14 cellular contexts compared by ENCODE assay signal in genomic region chr16:4659363-4660353, GRCh38. TPM values are rescaled to one million over a fixed set of nuclear protein-coding genes. Genes with fewer than 3 reads are reported as not detected.
DNase-seq lines count a peak whose midpoint lies in the region; ATAC-seq, FAIRE-seq and TF ChIP-seq lines count a peak whose summit lies in the region.
"Had no signal": no experiment of that assay in that cellular context is flagged by ENCODE, and none has a peak within 500 bp of the region (broad histone marks: within the 10 kb centered on the region; RNA-seq: fewer than 3 reads in every experiment).

No MANE protein-coding gene starts in this region.

- H3K27me3 ChIP-seq in smooth muscle cell (ENCODE audit: low read depth), result no peaks in the 10 kb centered on the region
- H3K27me3 ChIP-seq in esophagus muscularis mucosa, result no peaks in the 10 kb centered on the region

- TF ChIP-seq EP300 in esophagus muscularis mucosa (IDR thresholded peaks at IDR 0.05), result no peak

- peaks cover 82% of the 10 kb centered on the region for H4K20me1 ChIP-seq in smooth muscle cell (ENCODE audit: low read depth)

- no peaks in the 10 kb centered on the region for H3K9me3 ChIP-seq in smooth muscle cell (replicated peaks; ENCODE audit: low read depth)
- no peaks in the 10 kb centered on the region for H3K9me3 ChIP-seq in esophagus muscularis mucosa
- H3K9me3 ChIP-seq: A549 had no signal

- CTCF ChIA-PET in activated CD4-positive, alpha-beta T cell treated with anti-CD3 and anti-CD28 coated beads, Interleukin-2, amount 10 ng/mL, durations not matched to agents 7 days and 5 days (lab: Charles Lee), result interaction anchor here (0.9 to 3.2 kb wide), 4 partner anchors 9 to 36 kb away, joined by 4 to 18 read pairs (median 8); partner anchors contain the start of gene MGRN1
- CTCF ChIA-PET in T-cell (lab: Charles Lee), result interaction anchor here in 1 of 2 donors (1.3 kb wide), 1 partner anchor 35 kb away, joined by 4 read pairs; the partner anchor contains the start of gene MGRN1

- no peak for FAIRE-seq in frontal cortex (lab: Jason Lieb, UNC)
- FAIRE-seq: A549, D721Med had no signal

- DNase-seq in activated CD4-positive, alpha-beta T cell treated with anti-CD3 and anti-CD28 coated beads, Interleukin-2, amount 10 ng/mL, durations not matched to agents 7 days and 5 days, result no peak
- DNase-seq in activated CD4-positive, alpha-beta T cell treated with anti-CD3 and anti-CD28 coated beads, Interleukin-2, amount 50 U/mL, for 4 hours, result no peak
- DNase-seq in T-cell (no peak), smooth muscle cell (lab: John Stamatoyannopoulos, UW; ENCODE audit: unreplicated experiment) (no peak), frontal cortex (ENCODE audit: low spot score in 2 of 2) (no peak), COR-L47 (lab: John Stamatoyannopoulos, UW) (no peak), esophagus muscularis mucosa (ENCODE audit: extremely low spot score) (no peak)
- DNase-seq in effector memory CD8-positive, alpha-beta T cell, result no peak
- DNase-seq: activated B cell treated with CpG ODN at 0.5 μM for 24 hours, NCI-H1048, retina had no signal

- POLR2A ChIA-PET in activated CD4-positive, alpha-beta T cell treated with anti-CD3 and anti-CD28 coated beads, Interleukin-2, amount 10 ng/mL, durations not matched to agents 7 days and 5 days (lab: Charles Lee), result no interaction called here
- POLR2A ChIA-PET in T-cell (lab: Charles Lee), result interaction anchor here (0.6 kb wide), 2 partner anchors 288 to 304 kb away, joined by 3 to 4 read pairs; partner anchors contain the start of gene VASN (in 1 of the 2)

- H3K27me3 Mint-ChIP-seq in activated CD4-positive, alpha-beta T cell treated with anti-CD3 and anti-CD28 coated beads, Interleukin-2, amount 10 ng/mL, durations not matched to agents 7 days and 5 days, result no peaks in the 10 kb centered on the region
- no peaks in the 10 kb centered on the region for H3K27me3 Mint-ChIP-seq in T-cell
- no peaks in the 10 kb centered on the region for H3K27me3 Mint-ChIP-seq in effector memory CD8-positive, alpha-beta T cell
- H3K27me3 Mint-ChIP-seq: activated B cell treated with CpG ODN at 0.5 μM for 24 hours had no signal

- H3K27ac Mint-ChIP-seq in activated CD4-positive, alpha-beta T cell treated with anti-CD3 and anti-CD28 coated beads, Interleukin-2, amount 10 ng/mL, durations not matched to agents 7 days and 5 days, result peak overlapping the region; percentile 88
- H3K27ac Mint-ChIP-seq in T-cell, result peak overlapping the region; percentile 85 to 86
- peak overlapping the region; percentile 64 to 78 for H3K27ac Mint-ChIP-seq in effector memory CD8-positive, alpha-beta T cell
- H3K27ac Mint-ChIP-seq: activated B cell treated with CpG ODN at 0.5 μM for 24 hours had no signal

- peaks cover 37% of the 10 kb centered on the region for H3K36me3 Mint-ChIP-seq in activated CD4-positive, alpha-beta T cell treated with anti-CD3 and anti-CD28 coated beads, Interleukin-2, amount 10 ng/mL, durations not matched to agents 7 days and 5 days (ENCODE audit: low read depth)
- peaks cover 5% of the 10 kb centered on the region for H3K36me3 Mint-ChIP-seq in T-cell
- peaks cover 48% of the 10 kb centered on the region for H3K36me3 Mint-ChIP-seq in effector memory CD8-positive, alpha-beta T cell (ENCODE audit: insufficient read depth)

- H3K4me1 Mint-ChIP-seq in activated CD4-positive, alpha-beta T cell treated with anti-CD3 and anti-CD28 coated beads, Interleukin-2, amount 10 ng/mL, durations not matched to agents 7 days and 5 days, result peaks cover 61% of the 10 kb centered on the region
- H3K4me1 Mint-ChIP-seq in T-cell, result peaks cover 57 to 60% (median 59%) of the 10 kb centered on the region in 3 donors
- H3K4me1 Mint-ChIP-seq in effector memory CD8-positive, alpha-beta T cell (ENCODE audit: low read depth in 2 of 2), result peaks cover 8 to 28% of the 10 kb centered on the region in 2 donors

- ATAC-seq in T-cell (replicated peaks in 1 of 4), result no peak
- no peak for ATAC-seq in effector memory CD8-positive, alpha-beta T cell (replicated peaks)

- TF ChIP-seq CTCF in smooth muscle cell (IDR thresholded peaks at IDR 0.05; ENCODE audit: borderline replicate concordance, insufficient read depth, poor library complexity, severe bottlenecking), result no peak
- TF ChIP-seq CTCF in esophagus muscularis mucosa (IDR thresholded peaks at IDR 0.05), result no peak

- no peaks in the 10 kb centered on the region for H3F3A ChIP-seq in smooth muscle cell (ENCODE audit: low read depth)

- peak overlapping the region; percentile 22 for H3K4me3 Mint-ChIP-seq in activated CD4-positive, alpha-beta T cell treated with anti-CD3 and anti-CD28 coated beads, Interleukin-2, amount 10 ng/mL, durations not matched to agents 7 days and 5 days
- H3K4me3 Mint-ChIP-seq in T-cell, result peak overlapping the region in 1 of 3 donors; percentile 61
- H3K4me3 Mint-ChIP-seq in effector memory CD8-positive, alpha-beta T cell, result peak overlapping the region in 1 of 2 donors; percentile 50
- H3K4me3 Mint-ChIP-seq: activated B cell treated with CpG ODN at 0.5 μM for 24 hours had no signal

- no peaks in the 10 kb centered on the region for H3K4me1 ChIP-seq in smooth muscle cell (ENCODE audit: low read depth)
- peaks cover 15 to 35% (median 29%) of the 10 kb centered on the region in 4 donors for H3K4me1 ChIP-seq in esophagus muscularis mucosa

- no peaks in the 10 kb centered on the region for H3K9me3 Mint-ChIP-seq in activated CD4-positive, alpha-beta T cell treated with anti-CD3 and anti-CD28 coated beads, Interleukin-2, amount 10 ng/mL, durations not matched to agents 7 days and 5 days
- H3K9me3 Mint-ChIP-seq in T-cell, result no peaks in the 10 kb centered on the region
- H3K9me3 Mint-ChIP-seq in effector memory CD8-positive, alpha-beta T cell, result no peaks in the 10 kb centered on the region
- H3K9me3 Mint-ChIP-seq: activated B cell treated with CpG ODN at 0.5 μM for 24 hours had no signal

- intact Hi-C loops in esophagus muscularis mucosa (cut with DNase I), result no loop called here

- TF ChIP-seq POLR2A in esophagus muscularis mucosa (IDR thresholded peaks at IDR 0.05; ENCODE audit: low read depth), result no peak

- H2AFZ ChIP-seq in smooth muscle cell (ENCODE audit: low read depth), result no peak overlapping the region

- peak overlapping the region; percentile 33 for H3K27ac ChIP-seq in smooth muscle cell (ENCODE audit: low read depth)
- H3K27ac ChIP-seq in esophagus muscularis mucosa (replicated peaks in 1 of 4), result peak overlapping the region in 2 of 4 donors; percentile 10 to 44
- H3K27ac ChIP-seq: A549, SK-N-MC had no signal

- no peaks in the 10 kb centered on the region for H3K79me2 ChIP-seq in smooth muscle cell (ENCODE audit: low read depth)

- H3K4me2 ChIP-seq in smooth muscle cell, result no peak overlapping the region
- H3K4me2 ChIP-seq: A549 had no signal

- WGBS in smooth muscle cell (ENCODE audit: low lambda C conversion rate), result 97% methylated on average over 29 of the region's 29 CpGs
- 91% methylated on average over 24 of the region's 29 CpGs for WGBS in esophagus muscularis mucosa

- no peaks in the 10 kb centered on the region for H3K36me3 ChIP-seq in smooth muscle cell (ENCODE audit: low read depth)
- H3K36me3 ChIP-seq in esophagus muscularis mucosa, result peaks cover 13 to 83% (median 56%) of the 10 kb centered on the region in 4 donors

- H3K4me3 ChIP-seq in smooth muscle cell (no peak overlapping the region), esophagus muscularis mucosa (no peak overlapping the region)
- H3K4me3 ChIP-seq: A549, SK-N-MC had no signal

- H3K9ac ChIP-seq in smooth muscle cell (ENCODE audit: low read depth), result no peak overlapping the region

RNA-seq across cellular contexts. Expression of gene NUDT16L1, which starts 33.7 kb away (rescaled TPM):
- 10 to 100 TPM; 32.3 to 35.5 TPM for total RNA-seq in activated CD4-positive, alpha-beta T cell treated with anti-CD3 and anti-CD28 coated beads, Interleukin-2, amount 10 ng/mL, durations not matched to agents 7 days and 5 days
- 10 to 100 TPM; 53.3 to 64.0 (median 62.2) TPM for total RNA-seq in T-cell
- 15.4 and 17.6 TPM in 2 replicates for total RNA-seq in smooth muscle cell
- 47.6 and 48.3 TPM in 2 replicates for polyA plus RNA-seq in smooth muscle cell
- 34.6 TPM for total RNA-seq in frontal cortex
- total RNA-seq in esophagus muscularis mucosa, result 10 to 100 TPM; 18.1 to 33.9 (median 24.6) TPM

RNA-seq across cellular contexts. Expression of gene MGRN1, which starts 35.0 kb away (rescaled TPM):
- 10 to 100 TPM; 74.4 to 79.5 TPM for total RNA-seq in activated CD4-positive, alpha-beta T cell treated with anti-CD3 and anti-CD28 coated beads, Interleukin-2, amount 10 ng/mL, durations not matched to agents 7 days and 5 days
- 10 to 100 TPM; 63.1 to 76.8 (median 72.2) TPM for total RNA-seq in T-cell
- total RNA-seq in smooth muscle cell, result 16.4 and 22.0 TPM in 2 replicates
- polyA plus RNA-seq in smooth muscle cell, result 23.2 and 25.4 TPM in 2 replicates
- total RNA-seq in frontal cortex, result 33.4 TPM
- total RNA-seq in esophagus muscularis mucosa, result 10 to 100 TPM; 40.3 to 75.6 (median 48.5) TPM

RNA-seq across cellular contexts. Expression of gene UBALD1, which starts 45.0 kb away (rescaled TPM):
- 10 to 100 TPM; 21.5 to 22.2 TPM for total RNA-seq in activated CD4-positive, alpha-beta T cell treated with anti-CD3 and anti-CD28 coated beads, Interleukin-2, amount 10 ng/mL, durations not matched to agents 7 days and 5 days
- total RNA-seq in T-cell (10 to 100 TPM; 26.0 to 53.1 (median 47.6) TPM), smooth muscle cell (3.6 and 6.4 TPM in 2 replicates), frontal cortex (1.6 TPM), esophagus muscularis mucosa (10 to 100 TPM; 11.2 to 34.6 (median 17.9) TPM)
- polyA plus RNA-seq in smooth muscle cell, result 13.6 and 16.2 TPM in 2 replicates
